Comparison of ENCODE assay signal across 27 cellular contexts in genomic region chr1:47935163-47935562, GRCh38.
DNase-seq lines count a peak whose midpoint lies in the region; ATAC-seq, FAIRE-seq and TF ChIP-seq lines count a peak whose summit lies in the region.
"Had no signal": no experiment of that assay in that cellular context is flagged by ENCODE, and none has a peak within 500 bp of the region (broad histone marks: within the 10 kb centered on the region; RNA-seq: fewer than 3 reads in every experiment).

No MANE protein-coding gene starts in this region.

- H3K36me3 ChIP-seq in esophagus squamous epithelium (no peaks in the 10 kb centered on the region), right atrium auricular region (no peaks in the 10 kb centered on the region), sigmoid colon (no peaks in the 10 kb centered on the region), aorta (ENCODE audit: control insufficient read depth in 1 of 2, insufficient read depth in 2 of 2, low read length in 1 of 2) (no peaks in the 10 kb centered on the region)
- H3K36me3 ChIP-seq: BLaER1 had no signal

- intact Hi-C loops in esophagus squamous epithelium (cut with DNase I) = no loop called here
- intact Hi-C loops in sigmoid colon (cut with DNase I) = no loop called here
- intact Hi-C loops in aorta (cut with DNase I) = no loop called here

- no peak for TF ChIP-seq POLR2A in esophagus squamous epithelium (IDR thresholded peaks at IDR 0.05)
- TF ChIP-seq POLR2A in sigmoid colon (IDR thresholded peaks at IDR 0.05) = no peak

- no peak for DNase-seq in esophagus squamous epithelium (lab: John Stamatoyannopoulos, UW)
- no peak for DNase-seq in right atrium auricular region (ENCODE audit: low spot score)
- no peak for DNase-seq in sigmoid colon
- no peak for DNase-seq in aorta
- DNase-seq in frontal cortex (ENCODE audit: low spot score in 2 of 2) = no peak
- no peak for DNase-seq in activated naive CD4-positive, alpha-beta T cell treated with anti-CD3 and anti-CD28 coated beads, Interleukin-2, amount 10 ng/mL, durations not matched to agents 7 days and 5 days
- DNase-seq: activated CD4-positive, alpha-beta T cell treated with anti-CD3 and anti-CD28 coated beads, Interleukin-2, amount 50 U/mL, for 48 hours; activated CD4-positive, CD25-positive, alpha-beta regulatory T cell; activated naive CD4-positive, alpha-beta T cell; activated T-cell treated with anti-CD3 and anti-CD28 coated beads, Interleukin-2, amount 50 U/mL, for 72 hours; EL; glutamatergic neuron; islet precursor cell; midbrain; naive B cell; NCI-H2081; NCI-H526; SK-N-SH; small intestine; stimulated activated naive CD8-positive, alpha-beta T cell treated with anti-CD3 and anti-CD28 coated beads, Interleukin-15, Interleukin-2, amounts not matched to agents 100 U/mL and 50 U/mL, for 24 hours had no signal

- TF ChIP-seq CTCF in esophagus squamous epithelium (IDR thresholded peaks at IDR 0.05) = no peak
- TF ChIP-seq CTCF in right atrium auricular region (IDR thresholded peaks at IDR 0.05) = no peak
- no peak for TF ChIP-seq CTCF in sigmoid colon (IDR thresholded peaks at IDR 0.05)

- CTCF ChIA-PET in activated naive CD4-positive, alpha-beta T cell treated with anti-CD3 and anti-CD28 coated beads, Interleukin-2, amount 10 ng/mL, durations not matched to agents 7 days and 5 days (lab: Charles Lee) = no interaction called here

- TF ChIP-seq EP300 in sigmoid colon (IDR thresholded peaks at IDR 0.05) = no peak

- H3K9me3 Mint-ChIP-seq in activated naive CD4-positive, alpha-beta T cell treated with anti-CD3 and anti-CD28 coated beads, Interleukin-2, amount 10 ng/mL, durations not matched to agents 7 days and 5 days = no peaks in the 10 kb centered on the region
- H3K9me3 Mint-ChIP-seq: activated T-cell treated with anti-CD3 and anti-CD28 coated beads, Interleukin-2, amount 50 U/mL, for 72 hours; T-helper 1 cell treated with Interleukin-12 subunit alpha and Interleukin-12 subunit beta and Interleukin-4 antibody, amounts not matched to agents 30 μg/mL and 1 μg/mL, for 36 hours had no signal

- H3K27me3 ChIP-seq in esophagus squamous epithelium = peaks cover 0 to 29% (median 0%) of the 10 kb centered on the region in 4 donors
- no peaks in the 10 kb centered on the region for H3K27me3 ChIP-seq in right atrium auricular region
- H3K27me3 ChIP-seq in sigmoid colon = no peaks in the 10 kb centered on the region
- no peaks in the 10 kb centered on the region for H3K27me3 ChIP-seq in aorta (ENCODE audit: control insufficient read depth in 1 of 2, insufficient read depth in 2 of 2, low read length in 1 of 2)
- H3K27me3 ChIP-seq: BLaER1 had no signal

- no peaks in the 10 kb centered on the region for H3K36me3 Mint-ChIP-seq in activated naive CD4-positive, alpha-beta T cell treated with anti-CD3 and anti-CD28 coated beads, Interleukin-2, amount 10 ng/mL, durations not matched to agents 7 days and 5 days
- H3K36me3 Mint-ChIP-seq: naive B cell had no signal

- 39 to 57% methylated on average over 4 of the region's 4 CpGs for WGBS in esophagus squamous epithelium, 2 donors
- WGBS in sigmoid colon, 2 donors = 58 to 59% methylated on average over 4 of the region's 4 CpGs
- WGBS in aorta, 2 donors = 71 to 73% methylated on average over 4 of the region's 4 CpGs

- no peaks in the 10 kb centered on the region for H3K9me3 ChIP-seq in esophagus squamous epithelium
- H3K9me3 ChIP-seq in right atrium auricular region = no peaks in the 10 kb centered on the region
- no peaks in the 10 kb centered on the region for H3K9me3 ChIP-seq in sigmoid colon
- H3K9me3 ChIP-seq in aorta (ENCODE audit: control insufficient read depth, low read length) = no peaks in the 10 kb centered on the region
- H3K9me3 ChIP-seq: BLaER1, SK-N-SH had no signal

- H3K4me3 ChIP-seq in esophagus squamous epithelium (no peak overlapping the region), right atrium auricular region (no peak overlapping the region), sigmoid colon (no peak overlapping the region), aorta (ENCODE audit: low read length in 2 of 2) (no peak overlapping the region)
- H3K4me3 ChIP-seq: BLaER1, K562 had no signal

- no peak overlapping the region for H3K4me3 Mint-ChIP-seq in activated naive CD4-positive, alpha-beta T cell treated with anti-CD3 and anti-CD28 coated beads, Interleukin-2, amount 10 ng/mL, durations not matched to agents 7 days and 5 days
- H3K4me3 Mint-ChIP-seq: activated T-cell treated with anti-CD3 and anti-CD28 coated beads, Interleukin-2, amount 50 U/mL, for 72 hours; naive B cell; T-helper 1 cell treated with Interleukin-12 subunit alpha and Interleukin-12 subunit beta and Interleukin-4 antibody, amounts not matched to agents 30 μg/mL and 1 μg/mL, for 36 hours had no signal

- H3K27ac ChIP-seq in esophagus squamous epithelium = peak overlapping the region in 3 of 4 donors; percentile 41 to 86 (median 76)
- peak overlapping the region; percentile 12 to 72 for H3K27ac ChIP-seq in right atrium auricular region
- peak overlapping the region; percentile 30 to 73 (median 46) for H3K27ac ChIP-seq in sigmoid colon
- H3K27ac ChIP-seq in aorta (ENCODE audit: low read depth in 1 of 2, low read length in 2 of 2) = no peak overlapping the region
- H3K27ac ChIP-seq: BLaER1 had no signal

- FAIRE-seq in frontal cortex (lab: Jason Lieb, UNC) = no peak
- FAIRE-seq: endometrium, H54, HTR-8/SVneo, K562, small intestine had no signal

- H3K4me1 ChIP-seq in esophagus squamous epithelium (peaks cover 0 to 39% (median 5%) of the 10 kb centered on the region in 3 donors), right atrium auricular region (peaks cover 0 to 54% of the 10 kb centered on the region in 2 donors), sigmoid colon (peaks cover 0 to 5% (median 1%) of the 10 kb centered on the region in 4 donors), aorta (ENCODE audit: control insufficient read depth in 1 of 2, insufficient read depth in 2 of 2, low read length in 2 of 2) (no peaks in the 10 kb centered on the region)
- H3K4me1 ChIP-seq: BLaER1 had no signal

- peak; percentile 63 for ATAC-seq in aorta (ENCODE audit: low FRiP score)
- no peak for ATAC-seq in GM21576 (IDR thresholded peaks at IDR 0.05; ENCODE audit: unreplicated experiment)
- ATAC-seq: activated T-cell treated with anti-CD3 and anti-CD28 coated beads, Interleukin-2, amount 50 U/mL, for 72 hours; K562; stimulated activated naive CD8-positive, alpha-beta T cell treated with anti-CD3 and anti-CD28 coated beads, Interleukin-15, Interleukin-2, amounts not matched to agents 100 U/mL and 50 U/mL, for 24 hours had no signal

- H3K27ac Mint-ChIP-seq in activated naive CD4-positive, alpha-beta T cell treated with anti-CD3 and anti-CD28 coated beads, Interleukin-2, amount 10 ng/mL, durations not matched to agents 7 days and 5 days = no peak overlapping the region
- H3K27ac Mint-ChIP-seq: activated T-cell treated with anti-CD3 and anti-CD28 coated beads, Interleukin-2, amount 50 U/mL, for 72 hours; naive B cell; T-helper 1 cell treated with Interleukin-12 subunit alpha and Interleukin-12 subunit beta and Interleukin-4 antibody, amounts not matched to agents 30 μg/mL and 1 μg/mL, for 36 hours had no signal

- peaks cover 6% of the 10 kb centered on the region for H3K27me3 Mint-ChIP-seq in activated naive CD4-positive, alpha-beta T cell treated with anti-CD3 and anti-CD28 coated beads, Interleukin-2, amount 10 ng/mL, durations not matched to agents 7 days and 5 days

- no peaks in the 10 kb centered on the region for H3K4me1 Mint-ChIP-seq in activated naive CD4-positive, alpha-beta T cell treated with anti-CD3 and anti-CD28 coated beads, Interleukin-2, amount 10 ng/mL, durations not matched to agents 7 days and 5 days
- H3K4me1 Mint-ChIP-seq: naive B cell had no signal

Comparison
In these comparisons a context has a peak if more than half of its experiments do, and no peak if none do; other contexts are left out.
1. H3K27ac ChIP-seq: peak in esophagus squamous epithelium (3 of 4), right atrium auricular region (2 of 2) and sigmoid colon (4 of 4); none in aorta (0 of 2).